In genomic region chr7:114921636-114922150, GRCh38 we compare ENCODE assay signal across 8 cellular contexts. TPM values are rescaled to one million over a fixed set of nuclear protein-coding genes. Genes with fewer than 3 reads are reported as not detected.
DNase-seq lines count a peak whose midpoint lies in the region; ATAC-seq and TF ChIP-seq lines count a peak whose summit lies in the region.

Gene MDFIC, plus strand, starts transcription at chr7:114922094. Its CDS starts 940 bp downstream, at chr7:114923034.

- H3K9me3 ChIP-seq in neural cell (ENCODE audit: low read length), result no peaks in the 10 kb centered on the region

- no peak within 1 kb of the TSS for H3K27ac ChIP-seq in neural cell (ENCODE audit: low read length)

- no peak for TF ChIP-seq EP300 in neural cell (conservative IDR thresholded peaks at IDR 0.05; ENCODE audit: poor library complexity, severe bottlenecking)

- H3K9ac ChIP-seq in neural cell (ENCODE audit: low read length), result peak within 1 kb of the TSS; percentile 8

- no peak within 1 kb of the TSS for H2AFZ ChIP-seq in neural cell (ENCODE audit: low read depth, low read length)

- H4K20me1 ChIP-seq in neural cell (ENCODE audit: insufficient read depth), result no peaks in the 10 kb centered on the region

- H3K4me3 ChIP-seq in neural cell (ENCODE audit: low read length), result peak within 1 kb of the TSS; percentile 66

- no peak for TF ChIP-seq RAD21 in neural cell (conservative IDR thresholded peaks at IDR 0.05)

- H3K27me3 ChIP-seq in neural cell (ENCODE audit: insufficient read depth, low read depth, low read length), result peaks cover 27% of the 10 kb centered on the region

- no peaks in the 10 kb centered on the region for H3K79me2 ChIP-seq in neural cell (replicated peaks; ENCODE audit: insufficient read depth, low read length)

- no peaks in the 10 kb centered on the region for H3F3A ChIP-seq in neural cell (ENCODE audit: insufficient read depth, low read length, poor library complexity, severe bottlenecking)

- no peaks in the 10 kb centered on the region for H3K36me3 ChIP-seq in neural cell (ENCODE audit: insufficient read depth, low read length)

- peak; percentile 58 for DNase-seq in DMS 273 (lab: John Stamatoyannopoulos, UW; ENCODE audit: unreplicated experiment)
- DNase-seq in DMS 273 treated with DMSO at 0.1 percent for 48 hours (lab: John Stamatoyannopoulos, UW), result no peak
- peak; percentile 30 for DNase-seq in activated T-cell treated with anti-CD3 and anti-CD28 coated beads for 48 hours (ENCODE audit: low read depth)
- DNase-seq in fibroblast of peridontal ligament (ENCODE audit: extremely low read depth), result peak; percentile 55

- no peak within 1 kb of the TSS for H3K4me2 ChIP-seq in neural cell (ENCODE audit: low read length)

- no peaks in the 10 kb centered on the region for H3K9me2 ChIP-seq in neural cell (ENCODE audit: insufficient read depth, low read length)

- no peak for ATAC-seq in GM21367 (IDR thresholded peaks at IDR 0.05; ENCODE audit: unreplicated experiment)
- ATAC-seq in GM21526 (IDR thresholded peaks at IDR 0.05; ENCODE audit: low FRiP score, unreplicated experiment), result no peak
- ATAC-seq in HG03139 (IDR thresholded peaks at IDR 0.05; ENCODE audit: unreplicated experiment), result no peak

- TF ChIP-seq CTCF in neural cell (IDR thresholded peaks at IDR 0.05; ENCODE audit: poor library complexity, severe bottlenecking), result no peak

TF ChIP-seq in neural cell, 6 proteins besides CTCF, POLR2A, EP300 and RAD21:
- TF ChIP-seq, protein P1, sequence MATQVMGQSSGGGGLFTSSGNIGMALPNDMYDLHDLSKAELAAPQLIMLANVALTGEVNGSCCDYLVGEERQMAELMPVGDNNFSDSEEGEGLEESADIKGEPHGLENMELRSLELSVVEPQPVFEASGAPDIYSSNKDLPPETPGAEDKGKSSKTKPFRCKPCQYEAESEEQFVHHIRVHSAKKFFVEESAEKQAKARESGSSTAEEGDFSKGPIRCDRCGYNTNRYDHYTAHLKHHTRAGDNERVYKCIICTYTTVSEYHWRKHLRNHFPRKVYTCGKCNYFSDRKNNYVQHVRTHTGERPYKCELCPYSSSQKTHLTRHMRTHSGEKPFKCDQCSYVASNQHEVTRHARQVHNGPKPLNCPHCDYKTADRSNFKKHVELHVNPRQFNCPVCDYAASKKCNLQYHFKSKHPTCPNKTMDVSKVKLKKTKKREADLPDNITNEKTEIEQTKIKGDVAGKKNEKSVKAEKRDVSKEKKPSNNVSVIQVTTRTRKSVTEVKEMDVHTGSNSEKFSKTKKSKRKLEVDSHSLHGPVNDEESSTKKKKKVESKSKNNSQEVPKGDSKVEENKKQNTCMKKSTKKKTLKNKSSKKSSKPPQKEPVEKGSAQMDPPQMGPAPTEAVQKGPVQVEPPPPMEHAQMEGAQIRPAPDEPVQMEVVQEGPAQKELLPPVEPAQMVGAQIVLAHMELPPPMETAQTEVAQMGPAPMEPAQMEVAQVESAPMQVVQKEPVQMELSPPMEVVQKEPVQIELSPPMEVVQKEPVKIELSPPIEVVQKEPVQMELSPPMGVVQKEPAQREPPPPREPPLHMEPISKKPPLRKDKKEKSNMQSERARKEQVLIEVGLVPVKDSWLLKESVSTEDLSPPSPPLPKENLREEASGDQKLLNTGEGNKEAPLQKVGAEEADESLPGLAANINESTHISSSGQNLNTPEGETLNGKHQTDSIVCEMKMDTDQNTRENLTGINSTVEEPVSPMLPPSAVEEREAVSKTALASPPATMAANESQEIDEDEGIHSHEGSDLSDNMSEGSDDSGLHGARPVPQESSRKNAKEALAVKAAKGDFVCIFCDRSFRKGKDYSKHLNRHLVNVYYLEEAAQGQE (IDR thresholded peaks at IDR 0.05; ENCODE audit: borderline replicate concordance), result no peak
- TF ChIP-seq TAF1 (IDR thresholded peaks at IDR 0.05; ENCODE audit: low read depth), result no peak
- TF ChIP-seq SMC3 (conservative IDR thresholded peaks at IDR 0.05; ENCODE audit: poor library complexity), result no peak
- no peak for TF ChIP-seq EZH2 (IDR thresholded peaks at IDR 0.05; ENCODE audit: borderline replicate concordance, insufficient read depth, low read length, poor library complexity, severe bottlenecking)
- no peak for TF ChIP-seq MXI1 (conservative IDR thresholded peaks at IDR 0.05; ENCODE audit: poor library complexity, severe bottlenecking)
- no peak for TF ChIP-seq POLR2AphosphoS5 (IDR thresholded peaks at IDR 0.05)

RNA-seq across cellular contexts. Expression of gene MDFIC, which starts in this region (rescaled TPM):
- 0.85 and 5.0 TPM in 2 replicates for polyA plus RNA-seq in neural cell
- polyA minus RNA-seq in neural cell, result 0.69 and 0.97 TPM in 2 replicates
